In the genomic region with DNA sequence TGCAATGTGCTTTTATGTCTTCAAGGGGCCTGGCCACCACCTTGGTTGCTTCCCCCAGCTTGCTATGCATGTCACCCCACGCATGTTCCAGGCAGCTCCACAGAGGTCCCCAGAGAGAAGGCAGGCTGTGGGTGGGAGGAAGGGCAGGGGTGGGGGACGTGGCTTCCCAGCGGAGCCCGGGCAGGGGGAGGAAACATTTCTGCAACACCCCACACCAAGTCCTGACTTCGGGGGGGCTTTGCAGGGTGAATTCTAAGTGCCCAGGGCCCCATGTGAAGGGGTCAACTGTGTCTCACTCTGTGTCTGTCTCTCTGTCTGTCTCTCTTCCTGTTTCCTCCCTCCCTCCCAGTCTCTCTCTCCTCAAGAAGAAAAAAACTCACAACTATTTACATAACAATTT, we compare ENCODE assay signal across 1 cellular context.
TF ChIP-seq lines count a peak whose summit lies in the region.

No MANE protein-coding gene starts in this region.

TF ChIP-seq in GM12878, 131 proteins besides CTCF, POLR2A, EP300 and RAD21 (continued from another document):
- 0 out of 2 replicates have a peak, but pooled peaks have one; percentile 15 for TF ChIP-seq MTA2 (IDR thresholded peaks at IDR 0.05; ENCODE audit: low read depth)
- no peak for TF ChIP-seq SP1 (IDR thresholded peaks at IDR 0.05; ENCODE audit: low read depth, low read length)
